Comparison of ENCODE assay signal across 23 cellular contexts in the genomic region with DNA sequence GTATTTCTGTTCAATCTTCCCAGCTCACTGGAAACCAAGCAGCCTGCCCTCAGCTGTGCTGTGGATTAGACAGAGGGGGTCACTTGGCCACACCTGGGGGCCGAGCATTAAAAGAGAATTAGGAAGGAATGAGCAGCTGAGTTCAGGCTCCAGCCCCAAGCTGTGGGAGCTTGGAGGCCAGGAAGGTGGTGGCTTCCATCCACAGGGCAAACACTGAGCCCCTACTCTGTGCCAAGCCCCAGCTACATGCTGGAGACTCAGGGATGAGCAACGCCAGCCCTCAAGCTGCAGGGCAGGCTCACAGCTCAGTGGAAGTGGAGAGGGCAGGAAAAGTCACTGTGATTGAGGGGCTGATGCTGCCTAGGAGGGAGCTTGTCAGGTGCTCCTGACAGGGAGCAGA.
A peak's percentile ranks its signal among the peaks of the same experiment; 100 is the strongest.
DNase-seq lines count a peak whose midpoint lies in the region; ATAC-seq lines count a peak whose summit lies in the region.
"Had no signal": no experiment of that assay in that cellular context is flagged by ENCODE, and none has a peak within 500 bp of the region (broad histone marks: within the 10 kb centered on the region; RNA-seq: fewer than 3 reads in every experiment).

No MANE protein-coding gene starts in this region.

- H3K56ac ChIP-seq in mesendoderm (ENCODE audit: low read length), result no peak overlapping the region

- no peaks in the 10 kb centered on the region for H3K27me3 Mint-ChIP-seq in activated T-helper 17 cell treated with anti-CD3 and anti-CD28 coated beads, Interleukin-2, amount 50 U/mL, for 72 hours
- H3K27me3 Mint-ChIP-seq in naive thymus-derived CD4-positive, alpha-beta T cell, result peaks cover 0 to 19% (median under 1%) of the 10 kb centered on the region in 5 donors
- H3K27me3 Mint-ChIP-seq: B cell had no signal

- no peaks in the 10 kb centered on the region for H3K36me3 Mint-ChIP-seq in activated naive CD4-positive, alpha-beta T cell treated with anti-CD3 and anti-CD28 coated beads, Interleukin-2, amount 50 U/mL, for 72 hours
- H3K36me3 Mint-ChIP-seq in activated T-helper 17 cell treated with anti-CD3 and anti-CD28 coated beads, Interleukin-2, amount 50 U/mL, for 72 hours (ENCODE audit: low read depth), result no peaks in the 10 kb centered on the region
- H3K36me3 Mint-ChIP-seq in naive thymus-derived CD4-positive, alpha-beta T cell, result peaks cover 0 to 3% (median 0%) of the 10 kb centered on the region in 5 donors
- H3K36me3 Mint-ChIP-seq: CD8-positive, alpha-beta memory T cell had no signal

- no peak overlapping the region for H2BK120ac ChIP-seq in mesendoderm (ENCODE audit: low read depth, low read length)

- H2BK5ac ChIP-seq in mesendoderm (ENCODE audit: low read length), result no peak overlapping the region

- POLR2A ChIA-PET in naive thymus-derived CD4-positive, alpha-beta T cell (lab: Charles Lee), result interaction anchor here (1.2 kb wide), 1 partner anchor 16 kb away, joined by 4 read pairs; no protein-coding TSS in a partner anchor

- H2BK15ac ChIP-seq in mesendoderm (replicated peaks; ENCODE audit: low read depth), result no peak overlapping the region

- H3K9me3 ChIP-seq in naive thymus-derived CD4-positive, alpha-beta T cell (ENCODE audit: control insufficient read depth in 2 of 3, low read length in 3 of 3), result no peaks in the 10 kb centered on the region
- H3K9me3 ChIP-seq: BLaER1 had no signal

- CTCF ChIA-PET in naive thymus-derived CD4-positive, alpha-beta T cell (lab: Charles Lee), result no interaction called here

- H3K27me3 ChIP-seq in mesendoderm (ENCODE audit: insufficient read depth, low read length, poor library complexity), result no peaks in the 10 kb centered on the region
- no peaks in the 10 kb centered on the region for H3K27me3 ChIP-seq in naive thymus-derived CD4-positive, alpha-beta T cell (ENCODE audit: control insufficient read depth in 2 of 2, insufficient read depth in 2 of 2, low read length in 2 of 2)
- H3K27me3 ChIP-seq: BLaER1 had no signal

- H2AK5ac ChIP-seq in mesendoderm (ENCODE audit: low read length), result no peak overlapping the region

- H3K9me3 Mint-ChIP-seq in activated naive CD4-positive, alpha-beta T cell treated with anti-CD3 and anti-CD28 coated beads, Interleukin-2, amount 50 U/mL, for 72 hours, result no peaks in the 10 kb centered on the region
- no peaks in the 10 kb centered on the region for H3K9me3 Mint-ChIP-seq in activated T-helper 17 cell treated with anti-CD3 and anti-CD28 coated beads, Interleukin-2, amount 50 U/mL, for 72 hours
- no peaks in the 10 kb centered on the region for H3K9me3 Mint-ChIP-seq in naive thymus-derived CD4-positive, alpha-beta T cell
- H3K9me3 Mint-ChIP-seq: CD4-positive, alpha-beta T cell; CD8-positive, alpha-beta memory T cell had no signal

- H3K79me1 ChIP-seq in mesendoderm (ENCODE audit: low read length), result no peaks in the 10 kb centered on the region

- ATAC-seq in activated naive CD4-positive, alpha-beta T cell treated with anti-CD3 and anti-CD28 coated beads, Interleukin-2, amount 50 U/mL, for 72 hours, result no peak
- no peak for ATAC-seq in activated T-helper 17 cell treated with anti-CD3 and anti-CD28 coated beads, Interleukin-2, amount 50 U/mL, for 72 hours (replicated peaks)
- no peak for ATAC-seq in GM21367 (IDR thresholded peaks at IDR 0.05; ENCODE audit: unreplicated experiment)
- ATAC-seq in HG03439 (IDR thresholded peaks at IDR 0.05; ENCODE audit: unreplicated experiment), result no peak
- ATAC-seq in naive thymus-derived CD4-positive, alpha-beta T cell, result no peak
- ATAC-seq: GM12878, HCT116 had no signal

- WGBS in mesendoderm (ENCODE audit: extremely low coverage, insufficient coverage, low lambda C conversion rate), result no CpG with 5 or more reads among the region's 2 CpGs

- H3K4me3 Mint-ChIP-seq in activated T-helper 17 cell treated with anti-CD3 and anti-CD28 coated beads, Interleukin-2, amount 50 U/mL, for 72 hours, result no peak overlapping the region
- H3K4me3 Mint-ChIP-seq in naive thymus-derived CD4-positive, alpha-beta T cell, result no peak overlapping the region
- H3K4me3 Mint-ChIP-seq: B cell; CD4-positive, alpha-beta T cell; CD8-positive, alpha-beta memory T cell; HFFc6 had no signal

- H3K79me2 ChIP-seq in mesendoderm (ENCODE audit: control insufficient read depth, insufficient read depth, low read length), result no peaks in the 10 kb centered on the region

- intact Hi-C loops in naive thymus-derived CD4-positive, alpha-beta T cell (cut with micrococcal nuclease), result no loop called here

- H3K4me1 ChIP-seq in mesendoderm (ENCODE audit: control insufficient read depth, low read depth, low read length), result peaks cover under 1% of the 10 kb centered on the region
- H3K4me1 ChIP-seq in naive thymus-derived CD4-positive, alpha-beta T cell (ENCODE audit: control insufficient read depth in 2 of 2, insufficient read depth in 2 of 2, low read length in 2 of 2), result no peaks in the 10 kb centered on the region
- H3K4me1 ChIP-seq: BLaER1 had no signal

- peak overlapping the region; percentile 24 for H3K23ac ChIP-seq in mesendoderm (ENCODE audit: low read length)

- no peaks in the 10 kb centered on the region for H3K4me1 Mint-ChIP-seq in activated T-helper 17 cell treated with anti-CD3 and anti-CD28 coated beads, Interleukin-2, amount 50 U/mL, for 72 hours
- peaks cover 0 to 14% (median 0%) of the 10 kb centered on the region in 7 donors for H3K4me1 Mint-ChIP-seq in naive thymus-derived CD4-positive, alpha-beta T cell
- H3K4me1 Mint-ChIP-seq: B cell; CD8-positive, alpha-beta memory T cell had no signal

- H3K36me3 ChIP-seq in mesendoderm (ENCODE audit: control insufficient read depth, insufficient read depth, low read length), result no peaks in the 10 kb centered on the region
- no peaks in the 10 kb centered on the region for H3K36me3 ChIP-seq in naive thymus-derived CD4-positive, alpha-beta T cell (ENCODE audit: control insufficient read depth in 2 of 3, insufficient read depth in 3 of 3, low read length in 3 of 3)
- H3K36me3 ChIP-seq: BLaER1 had no signal

- H3K18ac ChIP-seq in mesendoderm (ENCODE audit: low read length), result no peak overlapping the region

- H3K4me2 ChIP-seq in mesendoderm (ENCODE audit: low read length), result no peak overlapping the region
- H3K4me2 ChIP-seq: BLaER1 had no signal

- H3K27ac Mint-ChIP-seq in activated naive CD4-positive, alpha-beta T cell treated with anti-CD3 and anti-CD28 coated beads, Interleukin-2, amount 50 U/mL, for 72 hours, result peak overlapping the region; percentile 14 to 45
- peak overlapping the region; percentile 43 for H3K27ac Mint-ChIP-seq in activated T-helper 17 cell treated with anti-CD3 and anti-CD28 coated beads, Interleukin-2, amount 50 U/mL, for 72 hours
- peak overlapping the region in 1 of 9 donors; percentile 39 for H3K27ac Mint-ChIP-seq in naive thymus-derived CD4-positive, alpha-beta T cell
- H3K27ac Mint-ChIP-seq: B cell; CD4-positive, alpha-beta T cell; HFFc6 had no signal

- H3K27ac ChIP-seq in mesendoderm (ENCODE audit: low read depth, low read length), result no peak overlapping the region
- no peak overlapping the region for H3K27ac ChIP-seq in naive thymus-derived CD4-positive, alpha-beta T cell (ENCODE audit: low read depth, low read length)
- H3K27ac ChIP-seq: 22Rv1, BLaER1, C4-2B had no signal

- no peak overlapping the region for H4K5ac ChIP-seq in mesendoderm (ENCODE audit: low read length)

- no peak overlapping the region for H3K4ac ChIP-seq in mesendoderm (ENCODE audit: low read depth, low read length)

- no peak overlapping the region for H3K9ac ChIP-seq in mesendoderm (ENCODE audit: low read length)
- H3K9ac ChIP-seq: BLaER1 had no signal

- no peak for DNase-seq in activated naive CD4-positive, alpha-beta T cell treated with anti-CD3 and anti-CD28 coated beads, Interleukin-2, amount 50 U/mL, for 72 hours (ENCODE audit: low spot score in 2 of 2)
- DNase-seq in activated naive CD4-positive, alpha-beta T cell treated with Interleukin-2 at 50 U/mL for 16 hours, result no peak
- no peak for DNase-seq in mesendoderm
- no peak for DNase-seq in naive thymus-derived CD4-positive, alpha-beta T cell
- DNase-seq in activated T-cell treated with anti-CD3 and anti-CD28 coated beads, Interleukin-2, amount 50 U/mL, for 1 hour, result no peak
- DNase-seq: CD4-positive, alpha-beta T cell; CD8-positive, alpha-beta memory T cell; DMS 273 treated with DMSO at 0.1 percent for 48 hours; DMS79; EL; GDM1; GOT3; H7; HFFc6 had no signal

- H4K8ac ChIP-seq in mesendoderm (ENCODE audit: low read depth, low read length), result no peak overlapping the region

- no peak overlapping the region for H3K4me3 ChIP-seq in mesendoderm (ENCODE audit: low read length)
- H3K4me3 ChIP-seq in naive thymus-derived CD4-positive, alpha-beta T cell (ENCODE audit: low read length), result no peak overlapping the region
- H3K4me3 ChIP-seq: BLaER1, GM12878 had no signal
